Comparison of ENCODE assay signal across 27 cellular contexts in the genomic region with DNA sequence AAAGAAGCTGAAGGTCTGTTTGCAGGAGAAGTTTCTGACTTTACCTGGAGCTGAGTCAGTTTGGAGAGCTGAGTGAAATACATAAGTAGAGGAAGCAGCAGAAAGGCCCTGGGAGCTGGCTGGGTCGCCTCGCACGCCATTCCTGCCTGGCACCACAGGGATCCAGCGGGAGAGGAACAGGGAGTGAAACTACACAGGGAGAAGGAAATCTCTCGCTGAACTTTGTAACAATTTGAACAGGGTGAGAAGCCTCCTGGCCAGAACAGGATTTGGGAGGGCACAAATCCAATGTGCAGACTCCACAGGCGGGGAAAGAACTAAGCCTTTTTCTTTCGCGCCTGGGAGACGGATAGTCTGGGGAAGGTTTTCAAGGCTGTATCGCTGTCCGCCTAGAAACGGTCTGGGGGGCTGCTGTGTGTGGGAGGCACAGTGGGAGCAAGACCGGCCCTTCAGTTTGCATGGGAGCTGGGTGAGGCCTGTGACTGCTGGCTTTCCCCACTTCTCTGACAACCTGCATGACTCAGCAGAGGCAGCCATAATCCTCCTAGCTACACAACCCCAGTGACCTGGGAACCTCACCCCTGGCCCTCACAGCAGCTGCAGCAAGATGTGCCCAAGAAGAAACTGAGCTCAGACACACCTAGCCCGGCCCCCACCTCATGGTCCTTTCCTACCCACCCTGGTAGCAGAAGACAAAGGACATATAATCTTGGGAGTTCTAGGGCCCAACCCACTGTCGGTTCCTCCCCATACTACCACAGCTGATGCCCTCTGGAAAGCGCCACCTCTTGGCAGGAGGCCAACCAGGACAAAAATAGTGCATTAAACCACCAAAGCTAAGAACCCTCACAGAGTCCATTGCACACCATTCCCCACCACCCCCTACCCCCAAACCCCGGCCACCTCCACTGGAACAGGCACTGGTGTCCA.
"Had no signal": no experiment of that assay in that cellular context is flagged by ENCODE, and none has a peak within 500 bp of the region (broad histone marks: within the 10 kb centered on the region; RNA-seq: fewer than 3 reads in every experiment).

No MANE protein-coding gene starts in this region.

- DNase-seq: activated CD4-positive, alpha-beta T cell treated with anti-CD3 and anti-CD28 coated beads for 4 hours; activated CD4-positive, alpha-beta T cell treated with anti-CD3 and anti-CD28 coated beads, Interleukin-2, amount 50 U/mL, for 4 hours; activated effector memory CD4-positive, alpha-beta T cell treated with Interleukin-2 at 50 U/mL for 16 hours; activated naive CD4-positive, alpha-beta T cell treated with anti-CD3 and anti-CD28 coated beads for 36 hours; activated naive CD8-positive, alpha-beta T cell treated with anti-CD3 and anti-CD28 coated beads, Interleukin-2, amount 10 ng/mL, durations not matched to agents 7 days and 5 days; activated T-cell treated with anti-CD3 and anti-CD28 coated beads for 4 hours; activated T-cell treated with anti-CD3 and anti-CD28 coated beads, Interleukin-2, amount 50 U/mL, for 72 hours; amniotic stem cell; caudate nucleus; foreskin keratinocyte; heart right ventricle; kidney glomerular epithelial cell; left lung; ovary; stimulated activated CD4-positive, alpha-beta T cell treated with anti-CD3 and anti-CD28 coated beads, Interleukin-12 subunit alpha, Interleukin-12 subunit beta, amount 100 ng/mL, for 4 hours; stimulated activated CD4-positive, alpha-beta T cell treated with anti-CD3 and anti-CD28 coated beads, Interleukin-4, amount 100 ng/mL, for 1 hour; stimulated activated naive CD8-positive, alpha-beta T cell treated with anti-CD3 and anti-CD28 coated beads, Interleukin-15, Interleukin-2, amounts not matched to agents 100 U/mL and 50 U/mL, for 24 hours; T-helper 1 cell had no signal

- H3K4me3 Mint-ChIP-seq: activated naive CD4-positive, alpha-beta T cell treated with anti-CD3 and anti-CD28 coated beads for 36 hours; activated naive CD8-positive, alpha-beta T cell treated with anti-CD3 and anti-CD28 coated beads, Interleukin-2, amount 10 ng/mL, durations not matched to agents 7 days and 5 days; activated T-cell treated with anti-CD3 and anti-CD28 coated beads, Interleukin-2, amount 50 U/mL, for 72 hours; nephron; T-helper 2 cell treated with Interferon-gamma antibody and Interleukin-4, amounts not matched to agents 5 μg/mL and 100 μg/mL, for 36 hours had no signal

- H3K36me3 ChIP-seq: heart right ventricle, left lung, ovary, upper lobe of left lung, vagina had no signal

- H3K9me3 ChIP-seq: left lung, ovary, upper lobe of left lung, vagina had no signal

- H3K27me3 ChIP-seq: foreskin keratinocyte, heart right ventricle, left lung, ovary, upper lobe of left lung, vagina had no signal

- H3K4me3 ChIP-seq: heart right ventricle, left lung, ovary, skin epidermis, upper lobe of left lung, vagina had no signal

- H3K36me3 Mint-ChIP-seq: activated naive CD8-positive, alpha-beta T cell treated with anti-CD3 and anti-CD28 coated beads, Interleukin-2, amount 10 ng/mL, durations not matched to agents 7 days and 5 days had no signal

- H3K4me1 ChIP-seq: foreskin keratinocyte, heart right ventricle, left lung, upper lobe of left lung, vagina had no signal

- H3K27ac Mint-ChIP-seq: activated naive CD4-positive, alpha-beta T cell treated with anti-CD3 and anti-CD28 coated beads for 36 hours; activated naive CD8-positive, alpha-beta T cell treated with anti-CD3 and anti-CD28 coated beads, Interleukin-2, amount 10 ng/mL, durations not matched to agents 7 days and 5 days; activated T-cell treated with anti-CD3 and anti-CD28 coated beads, Interleukin-2, amount 50 U/mL, for 72 hours; nephron; progenitor cell of endocrine pancreas; T-helper 2 cell treated with Interferon-gamma antibody and Interleukin-4, amounts not matched to agents 5 μg/mL and 100 μg/mL, for 36 hours had no signal

- H3K4me1 Mint-ChIP-seq: activated naive CD8-positive, alpha-beta T cell treated with anti-CD3 and anti-CD28 coated beads, Interleukin-2, amount 10 ng/mL, durations not matched to agents 7 days and 5 days; nephron had no signal

- ATAC-seq: activated T-cell treated with anti-CD3 and anti-CD28 coated beads, Interleukin-2, amount 50 U/mL, for 72 hours; esophagus mucosa; foreskin keratinocyte; heart right ventricle; left lung; sciatic nerve; stimulated activated naive CD8-positive, alpha-beta T cell treated with anti-CD3 and anti-CD28 coated beads, Interleukin-15, Interleukin-2, amounts not matched to agents 100 U/mL and 50 U/mL, for 24 hours had no signal

- H3K27ac ChIP-seq: foreskin keratinocyte, heart right ventricle, left lung, ovary, upper lobe of left lung, vagina, VCaP had no signal

- H3K27me3 Mint-ChIP-seq: activated naive CD8-positive, alpha-beta T cell treated with anti-CD3 and anti-CD28 coated beads, Interleukin-2, amount 10 ng/mL, durations not matched to agents 7 days and 5 days; progenitor cell of endocrine pancreas had no signal
